12 cellular contexts compared by ENCODE assay signal in the genomic region with DNA sequence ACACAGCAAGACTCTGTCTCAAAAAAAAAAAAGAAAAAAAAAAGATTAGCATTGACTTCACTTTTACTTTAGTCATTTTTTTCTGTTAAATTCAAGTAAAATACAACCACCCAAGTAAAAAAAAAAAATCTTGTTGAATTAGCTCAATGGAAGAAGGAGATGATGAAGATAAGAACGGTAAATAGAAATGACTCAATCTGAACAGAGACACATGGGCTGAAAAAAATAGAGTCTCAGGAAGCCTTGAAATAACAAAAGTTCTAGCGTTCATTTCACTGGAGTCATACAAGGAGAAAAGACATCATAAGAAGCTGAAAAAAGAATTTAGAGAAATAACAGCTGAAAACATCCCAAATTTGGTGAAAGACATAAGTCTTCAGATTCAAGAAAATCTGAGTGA.
"Had no signal": no experiment of that assay in that cellular context is flagged by ENCODE, and none has a peak within 500 bp of the region (broad histone marks: within the 10 kb centered on the region; RNA-seq: fewer than 3 reads in every experiment).

No MANE protein-coding gene starts in this region.

- H3K27ac Mint-ChIP-seq: natural killer cell treated with Interleukin-12 subunit alpha and Interleukin-12 subunit beta and Interleukin-15 and Interleukin-18, amount 100 ng/mL, for 72 hours; stimulated activated naive B cell treated with anti-CD40 and anti-IgM and Interleukin-4, amounts not matched to agents 10 μg/mL and 1 μg/mL and 100 μg/mL, for 72 hours; WTC11 had no signal

- H3K9me3 Mint-ChIP-seq: natural killer cell treated with Interleukin-12 subunit alpha and Interleukin-12 subunit beta and Interleukin-15 and Interleukin-18, amount 100 ng/mL, for 72 hours had no signal

- H3K4me3 Mint-ChIP-seq: natural killer cell treated with Interleukin-12 subunit alpha and Interleukin-12 subunit beta and Interleukin-15 and Interleukin-18, amount 100 ng/mL, for 72 hours; stimulated activated naive B cell treated with anti-CD40 and anti-IgM and Interleukin-4, amounts not matched to agents 10 μg/mL and 1 μg/mL and 100 μg/mL, for 72 hours; WTC11 had no signal

- DNase-seq: anterior cingulate cortex; heart right ventricle; left lung; nucleus accumbens; right lobe of liver; Right ventricle myocardium superior; SK-N-SH; spleen; stimulated activated CD4-positive, alpha-beta T cell treated with anti-CD3 and anti-CD28 coated beads, Interleukin-1b, Interleukin-23, amount 100 ng/mL, for 48 hours; stimulated activated naive B cell treated with anti-CD40 and anti-IgM and Interleukin-4, amounts not matched to agents 10 μg/mL and 1 μg/mL and 100 μg/mL, for 72 hours had no signal

- H3K27me3 Mint-ChIP-seq: natural killer cell treated with Interleukin-12 subunit alpha and Interleukin-12 subunit beta and Interleukin-15 and Interleukin-18, amount 100 ng/mL, for 72 hours; stimulated activated naive B cell treated with anti-CD40 and anti-IgM and Interleukin-4, amounts not matched to agents 10 μg/mL and 1 μg/mL and 100 μg/mL, for 72 hours had no signal

- ATAC-seq: heart right ventricle; left lung; natural killer cell treated with Interleukin-12 subunit alpha and Interleukin-12 subunit beta and Interleukin-15 and Interleukin-18, amount 100 ng/mL, for 72 hours; right lobe of liver; stimulated activated naive B cell treated with anti-CD40 and anti-IgM and Interleukin-4, amounts not matched to agents 10 μg/mL and 1 μg/mL and 100 μg/mL, for 72 hours; WTC11 had no signal

- H3K36me3 Mint-ChIP-seq: natural killer cell treated with Interleukin-12 subunit alpha and Interleukin-12 subunit beta and Interleukin-15 and Interleukin-18, amount 100 ng/mL, for 72 hours; stimulated activated naive B cell treated with anti-CD40 and anti-IgM and Interleukin-4, amounts not matched to agents 10 μg/mL and 1 μg/mL and 100 μg/mL, for 72 hours had no signal
